ENCODE assay signal across 1 cellular context in genomic region chr15:43799209-43799944, GRCh38.
TF ChIP-seq lines count a peak whose summit lies in the region.

No MANE protein-coding gene starts in this region.

TF ChIP-seq in IMR-90, 13 proteins besides CTCF, POLR2A, EP300 and RAD21:
- TF ChIP-seq FOS (IDR thresholded peaks at IDR 0.05; ENCODE audit: low read depth, low read length), result no peak
- no peak for TF ChIP-seq CEBPB (IDR thresholded peaks at IDR 0.05; ENCODE audit: low read depth, low read length)
- no peak for TF ChIP-seq USF2 (IDR thresholded peaks at IDR 0.05; ENCODE audit: low read depth, low read length)
